28 cellular contexts compared by ENCODE assay signal in the genomic region with DNA sequence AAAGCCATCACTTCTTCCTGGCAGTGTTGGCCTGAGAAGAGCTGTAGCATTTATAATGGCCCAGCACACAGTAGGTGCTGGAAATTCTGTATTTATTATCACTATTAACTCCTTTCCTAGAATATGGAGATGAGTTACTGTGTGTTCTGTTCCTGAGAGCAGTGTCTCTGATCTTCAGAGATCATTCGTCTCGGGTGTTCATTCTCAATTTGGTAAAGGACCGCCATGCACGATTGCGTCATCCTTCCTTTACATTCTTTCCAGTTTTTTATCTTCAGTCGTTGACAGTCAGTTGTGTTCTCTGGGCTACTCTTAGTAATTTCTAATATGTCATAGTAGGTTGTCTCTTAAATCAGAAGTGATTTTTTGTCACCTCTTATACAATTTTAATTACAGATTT. TPM values are rescaled to one million over a fixed set of nuclear protein-coding genes. Genes with fewer than 3 reads are reported as not detected.
"Had no signal": no experiment of that assay in that cellular context is flagged by ENCODE, and none has a peak within 500 bp of the region (broad histone marks: within the 10 kb centered on the region; RNA-seq: fewer than 3 reads in every experiment).

No MANE protein-coding gene starts in this region.

- H3K36me3 Mint-ChIP-seq: neural progenitor cell; stimulated activated memory B cell treated with anti-CD40 and anti-IgM and Interleukin-4, amounts not matched to agents 10 μg/mL and 1 μg/mL and 100 μg/mL, for 72 hours; type B pancreatic cell had no signal

- H3K27me3 ChIP-seq: foreskin keratinocyte, neural progenitor cell, right atrium auricular region, testis had no signal

- H2AFZ ChIP-seq: neural progenitor cell had no signal

- H3K9me3 Mint-ChIP-seq: naive thymus-derived CD4-positive, alpha-beta T cell; nephron; neural progenitor cell; stimulated activated memory B cell treated with anti-CD40 and anti-IgM and Interleukin-4, amounts not matched to agents 10 μg/mL and 1 μg/mL and 100 μg/mL, for 72 hours; type B pancreatic cell had no signal

- H3K4me2 ChIP-seq: neural progenitor cell had no signal

- H3K9ac ChIP-seq: neural progenitor cell had no signal

- ATAC-seq: gastroesophageal sphincter; heart left ventricle; left cardiac atrium; left lung; naive thymus-derived CD4-positive, alpha-beta T cell; stimulated activated memory B cell treated with anti-CD40 and anti-IgM and Interleukin-4, amounts not matched to agents 10 μg/mL and 1 μg/mL and 100 μg/mL, for 72 hours; stimulated activated naive CD8-positive, alpha-beta T cell treated with anti-CD3 and anti-CD28 coated beads, Interleukin-15, Interleukin-2, amounts not matched to agents 100 U/mL and 50 U/mL, for 24 hours had no signal

- H3K4me3 Mint-ChIP-seq: nephron; neural progenitor cell; stimulated activated memory B cell treated with anti-CD40 and anti-IgM and Interleukin-4, amounts not matched to agents 10 μg/mL and 1 μg/mL and 100 μg/mL, for 72 hours; type B pancreatic cell had no signal

- H3K4me1 Mint-ChIP-seq: neural progenitor cell had no signal

- FAIRE-seq: endothelial cell of umbilical vein, islet of Langerhans had no signal

- H3K27ac Mint-ChIP-seq: naive thymus-derived CD4-positive, alpha-beta T cell; nephron; neural progenitor cell; stimulated activated memory B cell treated with anti-CD40 and anti-IgM and Interleukin-4, amounts not matched to agents 10 μg/mL and 1 μg/mL and 100 μg/mL, for 72 hours; type B pancreatic cell had no signal

- H3K9me3 ChIP-seq: esophagus muscularis mucosa, gastroesophageal sphincter, heart left ventricle, left lung, prostate gland, right atrium auricular region, sigmoid colon, testis, tibial artery had no signal

- H3K27ac ChIP-seq: coronary artery, esophagus muscularis mucosa, foreskin keratinocyte, gastroesophageal sphincter, heart left ventricle, left lung, neural progenitor cell, prostate gland, right atrium auricular region, sigmoid colon, testis, tibial artery had no signal

- DNase-seq: dermis blood vessel endothelial cell; effector memory CD4-positive, alpha-beta T cell; foreskin keratinocyte; heart left ventricle; hippocampal formation; left cardiac atrium; left lung; mesendoderm; midbrain; naive thymus-derived CD4-positive, alpha-beta T cell; nucleus accumbens; sigmoid colon; stimulated activated CD4-positive, alpha-beta T cell treated with anti-CD3 and anti-CD28 coated beads, Interleukin-4, amount 100 ng/mL, for 4 hours; stimulated activated naive CD8-positive, alpha-beta T cell treated with anti-CD3 and anti-CD28 coated beads, Interleukin-15, Interleukin-2, amounts not matched to agents 100 U/mL and 50 U/mL, for 24 hours; substantia nigra; testis; tibial artery had no signal

- H3K4me1 ChIP-seq: esophagus muscularis mucosa, foreskin keratinocyte, gastroesophageal sphincter, heart left ventricle, left lung, prostate gland, right atrium auricular region, sigmoid colon, testis, tibial artery had no signal

- H3K4me3 ChIP-seq: coronary artery, esophagus muscularis mucosa, gastroesophageal sphincter, heart left ventricle, left lung, neural progenitor cell, prostate gland, right atrium auricular region, sigmoid colon, testis, tibial artery had no signal

- H3K27me3 Mint-ChIP-seq: type B pancreatic cell had no signal

- H3K36me3 ChIP-seq: esophagus muscularis mucosa, gastroesophageal sphincter, heart left ventricle, left lung, neural progenitor cell, prostate gland, right atrium auricular region, sigmoid colon, tibial artery had no signal

RNA-seq across cellular contexts. Expression of a gene that starts 18.6 kb away (rescaled TPM):
- total RNA-seq: endothelial cell of umbilical vein had no signal
